Comparison of ENCODE assay signal across 40 cellular contexts in the genomic region with DNA sequence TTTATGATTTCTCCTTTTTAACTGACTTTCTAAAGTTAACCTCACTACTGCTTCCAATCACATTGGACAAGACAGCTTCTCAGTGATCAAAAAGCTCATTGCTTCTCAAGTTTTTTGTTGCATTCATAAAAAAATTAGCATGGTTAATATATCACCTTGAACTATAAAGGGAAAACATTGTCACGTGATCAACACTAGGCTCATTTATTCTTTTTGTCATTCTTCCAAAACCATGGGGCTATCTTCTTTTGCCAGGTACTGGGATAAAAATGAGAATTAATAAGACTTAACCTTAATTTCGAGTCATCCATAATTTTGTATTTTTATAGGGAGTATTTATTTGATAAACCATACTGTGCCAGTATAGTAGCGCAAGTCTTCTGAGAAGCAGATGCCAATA.
"Had no signal": no experiment of that assay in that cellular context is flagged by ENCODE, and none has a peak within 500 bp of the region (broad histone marks: within the 10 kb centered on the region; RNA-seq: fewer than 3 reads in every experiment).

No MANE protein-coding gene starts in this region.

- H3K27me3 ChIP-seq: adrenal gland, ascending aorta, body of pancreas, brain microvascular endothelial cell, breast epithelium, cardiac muscle cell had no signal

- H3K9me3 Mint-ChIP-seq: activated naive CD4-positive, alpha-beta T cell treated with anti-CD3 and anti-CD28 coated beads for 36 hours; activated naive CD4-positive, alpha-beta T cell treated with anti-CD3 and anti-CD28 coated beads, Interleukin-2, amount 10 ng/mL, durations not matched to agents 7 days and 5 days; activated naive CD4-positive, alpha-beta T cell treated with anti-CD3 and anti-CD28 coated beads, Interleukin-2, amount 50 U/mL, for 24 hours; activated naive CD8-positive, alpha-beta T cell treated with anti-CD3 and anti-CD28 coated beads, Interleukin-2, amount 10 ng/mL, durations not matched to agents 7 days and 5 days; activated T-cell treated with anti-CD3 and anti-CD28 coated beads, Interleukin-2, amount 50 U/mL, for 24 hours; activated T-helper 1 cell treated with anti-CD3 and anti-CD28 coated beads, Interleukin-12 subunit alpha, Interleukin-12 subunit beta, Interleukin-2, Interleukin-4 antibody, amounts not matched to agents 30 ng/mL and 10 ng/mL and 1 ng/mL, durations not matched to agents 14 hours and 24 hours and 36 hours; brain; central memory CD8-positive, alpha-beta T cell had no signal

- H3K9me3 ChIP-seq: adrenal gland, ascending aorta, body of pancreas, breast epithelium had no signal

- H3K4me1 Mint-ChIP-seq: activated naive CD4-positive, alpha-beta T cell treated with anti-CD3 and anti-CD28 coated beads, Interleukin-2, amount 10 ng/mL, durations not matched to agents 7 days and 5 days; activated naive CD4-positive, alpha-beta T cell treated with anti-CD3 and anti-CD28 coated beads, Interleukin-2, amount 50 U/mL, for 24 hours; activated naive CD8-positive, alpha-beta T cell treated with anti-CD3 and anti-CD28 coated beads for 36 hours; activated naive CD8-positive, alpha-beta T cell treated with anti-CD3 and anti-CD28 coated beads, Interleukin-2, amount 10 ng/mL, durations not matched to agents 7 days and 5 days; activated naive CD8-positive, alpha-beta T cell treated with anti-CD3 and anti-CD28 coated beads, Interleukin-2, amount 50 U/mL, for 24 hours; activated T-helper 17 cell treated with anti-CD3 and anti-CD28 coated beads, Interleukin-2, amount 50 U/mL, for 72 hours; central memory CD8-positive, alpha-beta T cell had no signal

- FAIRE-seq: astrocyte, bronchial epithelial cell had no signal

- H3K27me3 Mint-ChIP-seq: activated naive CD4-positive, alpha-beta T cell treated with anti-CD3 and anti-CD28 coated beads, Interleukin-2, amount 10 ng/mL, durations not matched to agents 7 days and 5 days; activated naive CD4-positive, alpha-beta T cell treated with anti-CD3 and anti-CD28 coated beads, Interleukin-2, amount 50 U/mL, for 24 hours; activated naive CD8-positive, alpha-beta T cell; activated naive CD8-positive, alpha-beta T cell treated with anti-CD3 and anti-CD28 coated beads, Interleukin-2, amount 10 ng/mL, durations not matched to agents 7 days and 5 days; activated T-cell treated with anti-CD3 and anti-CD28 coated beads, Interleukin-2, amount 50 U/mL, for 24 hours; brain; central memory CD8-positive, alpha-beta T cell had no signal

- H3K4me3 Mint-ChIP-seq: activated naive CD4-positive, alpha-beta T cell treated with anti-CD3 and anti-CD28 coated beads for 36 hours; activated naive CD4-positive, alpha-beta T cell treated with anti-CD3 and anti-CD28 coated beads, Interleukin-2, amount 10 ng/mL, durations not matched to agents 7 days and 5 days; activated naive CD4-positive, alpha-beta T cell treated with anti-CD3 and anti-CD28 coated beads, Interleukin-2, amount 50 U/mL, for 24 hours; activated naive CD8-positive, alpha-beta T cell; activated naive CD8-positive, alpha-beta T cell treated with anti-CD3 and anti-CD28 coated beads for 36 hours; activated naive CD8-positive, alpha-beta T cell treated with anti-CD3 and anti-CD28 coated beads, Interleukin-2, amount 10 ng/mL, durations not matched to agents 7 days and 5 days; activated naive CD8-positive, alpha-beta T cell treated with anti-CD3 and anti-CD28 coated beads, Interleukin-2, amount 50 U/mL, for 24 hours; activated T-cell treated with anti-CD3 and anti-CD28 coated beads, Interleukin-2, amount 50 U/mL, for 24 hours; activated T-cell treated with anti-CD3 and anti-CD28 coated beads, Interleukin-2, amount 50 U/mL, for 4 hours; activated T-cell treated with anti-CD3 and anti-CD28 coated beads, Interleukin-2, amount 50 U/mL, for 72 hours; activated T-helper 1 cell treated with anti-CD3 and anti-CD28 coated beads, Interleukin-12 subunit alpha, Interleukin-12 subunit beta, Interleukin-2, Interleukin-4 antibody, amounts not matched to agents 30 ng/mL and 10 ng/mL and 1 ng/mL, durations not matched to agents 14 hours and 24 hours and 36 hours; activated T-helper 17 cell treated with anti-CD3 and anti-CD28 coated beads, Interleukin-2, amount 50 U/mL, for 72 hours; brain; central memory CD8-positive, alpha-beta T cell had no signal

- ATAC-seq: activated naive CD4-positive, alpha-beta T cell treated with anti-CD3 and anti-CD28 coated beads, Interleukin-2, amount 50 U/mL, for 72 hours; activated naive CD8-positive, alpha-beta T cell treated with anti-CD3 and anti-CD28 coated beads, Interleukin-2, amount 50 U/mL, for 24 hours; activated T-cell treated with anti-CD3 and anti-CD28 coated beads, Interleukin-2, amount 50 U/mL, for 4 hours; activated T-cell treated with anti-CD3 and anti-CD28 coated beads, Interleukin-2, amount 50 U/mL, for 72 hours; activated T-helper 17 cell treated with anti-CD3 and anti-CD28 coated beads, Interleukin-2, amount 50 U/mL, for 72 hours; body of pancreas had no signal

- H3K36me3 ChIP-seq: adrenal gland, ascending aorta, brain microvascular endothelial cell, breast epithelium, cardiac muscle cell had no signal

- H3K36me3 Mint-ChIP-seq: activated naive CD4-positive, alpha-beta T cell treated with anti-CD3 and anti-CD28 coated beads, Interleukin-2, amount 10 ng/mL, durations not matched to agents 7 days and 5 days; activated naive CD4-positive, alpha-beta T cell treated with anti-CD3 and anti-CD28 coated beads, Interleukin-2, amount 50 U/mL, for 24 hours; activated naive CD4-positive, alpha-beta T cell treated with anti-CD3 and anti-CD28 coated beads, Interleukin-2, amount 50 U/mL, for 72 hours; activated naive CD8-positive, alpha-beta T cell; activated naive CD8-positive, alpha-beta T cell treated with anti-CD3 and anti-CD28 coated beads for 36 hours; activated naive CD8-positive, alpha-beta T cell treated with anti-CD3 and anti-CD28 coated beads, Interleukin-2, amount 10 ng/mL, durations not matched to agents 7 days and 5 days; brain had no signal

- DNase-seq: activated effector memory CD4-positive, alpha-beta T cell treated with anti-CD3 and anti-CD28 coated beads, Interleukin-2, amount 50 U/mL, for 16 hours; activated effector memory CD4-positive, alpha-beta T cell treated with Interleukin-2 at 50 U/mL for 16 hours; activated gamma-delta T cell; activated gamma-delta T cell treated with Interleukin-2 at 50 U/mL for 16 hours; activated naive CD4-positive, alpha-beta T cell; activated naive CD4-positive, alpha-beta T cell treated with anti-CD3 and anti-CD28 coated beads for 36 hours; activated naive CD4-positive, alpha-beta T cell treated with anti-CD3 and anti-CD28 coated beads, Interleukin-2, amount 10 ng/mL, durations not matched to agents 7 days and 5 days; activated naive CD4-positive, alpha-beta T cell treated with anti-CD3 and anti-CD28 coated beads, Interleukin-2, amount 50 U/mL, for 16 hours; activated naive CD4-positive, alpha-beta T cell treated with Interleukin-2 at 50 U/mL for 16 hours; activated naive CD8-positive, alpha-beta T cell treated with anti-CD3 and anti-CD28 coated beads for 36 hours; activated naive CD8-positive, alpha-beta T cell treated with anti-CD3 and anti-CD28 coated beads, Interleukin-2, amount 10 ng/mL, durations not matched to agents 7 days and 5 days; activated naive CD8-positive, alpha-beta T cell treated with anti-CD3 and anti-CD28 coated beads, Interleukin-2, amount 50 U/mL, for 24 hours; activated T-cell treated with anti-CD3 and anti-CD28 coated beads, Interleukin-2, amount 50 U/mL, for 1 hour; activated T-cell treated with anti-CD3 and anti-CD28 coated beads, Interleukin-2, amount 50 U/mL, for 24 hours; activated T-cell treated with anti-CD3 and anti-CD28 coated beads, Interleukin-2, amount 50 U/mL, for 4 hours; activated T-cell treated with anti-CD3 and anti-CD28 coated beads, Interleukin-2, amount 50 U/mL, for 48 hours; activated T-cell treated with anti-CD3 and anti-CD28 coated beads, Interleukin-2, amount 50 U/mL, for 72 hours; amniotic stem cell; amygdala; anterior cingulate cortex; aorta; body of pancreas; brain microvascular endothelial cell; caudate nucleus; central memory CD4-positive, alpha-beta T cell; cerebellar nuclear complex had no signal

- H3K4me3 ChIP-seq: adrenal gland, ascending aorta, body of pancreas, breast epithelium, cardiac muscle cell had no signal

- H3K27ac ChIP-seq: adrenal gland, ascending aorta, body of pancreas, brain microvascular endothelial cell, breast epithelium, cardiac muscle cell had no signal

- H3K4me1 ChIP-seq: adrenal gland, ascending aorta, body of pancreas, breast epithelium had no signal

- H3K27ac Mint-ChIP-seq: activated naive CD4-positive, alpha-beta T cell treated with anti-CD3 and anti-CD28 coated beads for 36 hours; activated naive CD4-positive, alpha-beta T cell treated with anti-CD3 and anti-CD28 coated beads, Interleukin-2, amount 10 ng/mL, durations not matched to agents 7 days and 5 days; activated naive CD4-positive, alpha-beta T cell treated with anti-CD3 and anti-CD28 coated beads, Interleukin-2, amount 50 U/mL, for 24 hours; activated naive CD4-positive, alpha-beta T cell treated with anti-CD3 and anti-CD28 coated beads, Interleukin-2, amount 50 U/mL, for 72 hours; activated naive CD8-positive, alpha-beta T cell; activated naive CD8-positive, alpha-beta T cell treated with anti-CD3 and anti-CD28 coated beads for 36 hours; activated naive CD8-positive, alpha-beta T cell treated with anti-CD3 and anti-CD28 coated beads, Interleukin-2, amount 10 ng/mL, durations not matched to agents 7 days and 5 days; activated naive CD8-positive, alpha-beta T cell treated with anti-CD3 and anti-CD28 coated beads, Interleukin-2, amount 50 U/mL, for 24 hours; activated T-cell treated with anti-CD3 and anti-CD28 coated beads, Interleukin-2, amount 50 U/mL, for 24 hours; activated T-cell treated with anti-CD3 and anti-CD28 coated beads, Interleukin-2, amount 50 U/mL, for 72 hours; activated T-helper 1 cell treated with anti-CD3 and anti-CD28 coated beads, Interleukin-12 subunit alpha, Interleukin-12 subunit beta, Interleukin-2, Interleukin-4 antibody, amounts not matched to agents 30 ng/mL and 10 ng/mL and 1 ng/mL, durations not matched to agents 14 hours and 24 hours and 36 hours; activated T-helper 17 cell treated with anti-CD3 and anti-CD28 coated beads, Interleukin-2, amount 50 U/mL, for 72 hours; activated T-helper 2 cell treated with anti-CD3 and anti-CD28 coated beads, Interferon-gamma antibody, Interleukin-2, Interleukin-4, amounts not matched to agents 10 μg/mL and 5 μg/mL and 100 μg/mL, durations not matched to agents 14 hours and 24 hours and 36 hours; brain had no signal
